In genomic region chr6:29016559-29017427, GRCh38 we compare ENCODE assay signal across 8 cellular contexts. TPM values are rescaled to one million over a fixed set of nuclear protein-coding genes. Genes with fewer than 3 reads are reported as not detected.
DNase-seq lines count a peak whose midpoint lies in the region; ATAC-seq and TF ChIP-seq lines count a peak whose summit lies in the region.

No MANE protein-coding gene starts in this region.

- H3K4me3 Mint-ChIP-seq in MCF 10A (ENCODE audit: unreplicated experiment), result peak overlapping the region; percentile 69

- ATAC-seq in GM18498 (IDR thresholded peaks at IDR 0.05; ENCODE audit: unreplicated experiment) (peak; percentile 87), HG02981 (IDR thresholded peaks at IDR 0.05; ENCODE audit: unreplicated experiment) (peak; percentile 77)

- DNase-seq in NCI-H2081 (lab: John Stamatoyannopoulos, UW) (peak; percentile 52 to 75), UCSD-AML1 (lab: John Stamatoyannopoulos, UW; ENCODE audit: unreplicated experiment) (peak; percentile 75), MCF 10A (ENCODE audit: unreplicated experiment) (peak; percentile 89)

- H3K36me3 Mint-ChIP-seq in MCF 10A (ENCODE audit: insufficient read depth, unreplicated experiment), result no peaks in the 10 kb centered on the region

- CTCF ChIA-PET in MCF 10A (lab: Yijun Ruan, JAX), result interaction anchor here (0.5 to 4.7 kb wide), 29 partner anchors 9 to 574 kb away, joined by 3 to 56 read pairs (median 5); partner anchors contain the start of gene ZNF311

- H3K4me1 Mint-ChIP-seq in MCF 10A (ENCODE audit: insufficient read depth, unreplicated experiment), result peaks cover 12% of the 10 kb centered on the region

- peak; percentile 85 for TF ChIP-seq CTCF in 22Rv1 (IDR thresholded peaks at IDR 0.05)
- peak; percentile 79 for TF ChIP-seq CTCF in MCF 10A (IDR thresholded peaks at IDR 0.05; ENCODE audit: unreplicated experiment)

- POLR2A ChIA-PET in MCF 10A (lab: Yijun Ruan, JAX), result interaction anchor here (0.8 to 1.6 kb wide), 5 partner anchors 19 to 179 kb away, joined by 3 to 12 read pairs (median 4); no protein-coding TSS in a partner anchor

- intact Hi-C loops in MCF 10A (cut with micrococcal nuclease), result loop anchor here (1.0 to 5.0 kb wide), 6 partner anchors 32 to 571 kb away; partner anchors contain the start of genes OR2H2 and TRIM27

- no peaks in the 10 kb centered on the region for H3K9me3 ChIP-seq in iPS-18c (ENCODE audit: control insufficient read depth, insufficient read depth, low read length)
- H3K9me3 ChIP-seq in skeletal muscle tissue (ENCODE audit: control insufficient read depth in 3 of 3, low read length in 3 of 3), result no peaks in the 10 kb centered on the region

- peak overlapping the region in 1 of 3 donors; percentile 65 for H3K9ac ChIP-seq in skeletal muscle tissue (ENCODE audit: low read depth in 1 of 3, low read length in 3 of 3)

- peaks cover 4% of the 10 kb centered on the region for H3K27me3 Mint-ChIP-seq in MCF 10A (ENCODE audit: insufficient read depth, unreplicated experiment)

- peak overlapping the region; percentile 90 for H3K4me3 ChIP-seq in iPS-18c (ENCODE audit: insufficient read depth, low read depth, low read length)
- H3K4me3 ChIP-seq in skeletal muscle tissue (ENCODE audit: low read length in 3 of 3), result peak overlapping the region; percentile 49 to 75 (median 74)

- peak overlapping the region; percentile 71 for H3K27ac ChIP-seq in 22Rv1
- no peak overlapping the region for H3K27ac ChIP-seq in skeletal muscle tissue (ENCODE audit: low read depth, low read length)

- no peaks in the 10 kb centered on the region for H3K9me3 Mint-ChIP-seq in MCF 10A (ENCODE audit: unreplicated experiment)

- BruUV-seq in MCF 10A (replicated peaks; lab: Mats Ljungman, UMichigan), result no TSS peak

- H3K4me1 ChIP-seq in skeletal muscle tissue (ENCODE audit: control insufficient read depth in 3 of 3, insufficient read depth in 3 of 3, low read length in 3 of 3), result peaks cover 5 to 10% (median 7%) of the 10 kb centered on the region in 3 donors

- H3K27ac Mint-ChIP-seq in MCF 10A (ENCODE audit: low read depth, unreplicated experiment), result no peak overlapping the region

- H3K36me3 ChIP-seq in skeletal muscle tissue (ENCODE audit: control insufficient read depth in 3 of 3, insufficient read depth in 3 of 3, low read length in 3 of 3), result no peaks in the 10 kb centered on the region

- H3K27me3 ChIP-seq in skeletal muscle tissue (ENCODE audit: control insufficient read depth in 3 of 3, insufficient read depth in 3 of 3, low read length in 3 of 3), result peaks cover 20 to 37% (median 31%) of the 10 kb centered on the region in 3 donors

RNA-seq across cellular contexts. Expression of gene ZNF311, which starts 11.7 kb away (rescaled TPM):
- 3.6 and 5.0 TPM in 2 replicates for total RNA-seq in MCF 10A (2022)
- total RNA-seq in skeletal muscle tissue, result 1.6 TPM

RNA-seq across cellular contexts. Expression of gene OR2W1, which starts 28.2 kb away (rescaled TPM):
- total RNA-seq in MCF 10A (2022) (not detected in 2 replicates), skeletal muscle tissue (not detected)
